1 cellular context compared by ENCODE assay signal in genomic region chr1:36155560-36156328, GRCh38.
TF ChIP-seq lines count a peak whose summit lies in the region.

MAP7D1 (plus strand) TSS chr1:36156160; CDS start chr1:36156418, 258 bp downstream.

TF ChIP-seq in K562, 482 proteins besides CTCF, POLR2A, EP300 and RAD21 (continued from another document and continues in another):
- TF ChIP-seq CHD7 (IDR thresholded peaks at IDR 0.05; ENCODE audit: low read depth, low read length): no peak
- TF ChIP-seq MTA2 (IDR thresholded peaks at IDR 0.05; ENCODE audit: low read depth): 0 out of 2 replicates have a peak, but pooled peaks have one; percentile 9
- TF ChIP-seq HMGN3 (IDR thresholded peaks at IDR 0.05; ENCODE audit: borderline replicate concordance, extremely low read depth, insufficient read length, low read depth, low read length): no peak
- no peak for TF ChIP-seq ZNF407 (IDR thresholded peaks at IDR 0.05; ENCODE audit: low read depth)
- peak; percentile 6; the same call in 1 of the 2 replicates for TF ChIP-seq HBP1 (CRISPR knock-in tag; IDR thresholded peaks at IDR 0.05)
- no peak for TF ChIP-seq ZNF133 (CRISPR knock-in tag; IDR thresholded peaks at IDR 0.05)
- no peak for TF ChIP-seq USF1 (CRISPR knock-in tag; IDR thresholded peaks at IDR 0.05)
- TF ChIP-seq MYBL2 (IDR thresholded peaks at IDR 0.05; ENCODE audit: low read depth): no peak
- no peak for TF ChIP-seq MYBL2 (CRISPR knock-in tag; IDR thresholded peaks at IDR 0.05; ENCODE audit: borderline replicate concordance)
- peak; percentile 20 for TF ChIP-seq U2AF1 (optimal IDR thresholded peaks at IDR 0.05; ENCODE audit: low read depth, low read length)
- peak; percentile 91 for TF ChIP-seq ZNF830 (CRISPR knock-in tag; IDR thresholded peaks at IDR 0.05)
- TF ChIP-seq GTF2E2 (tag; IDR thresholded peaks at IDR 0.05): peak; percentile 44; the same call in 1 of the 2 replicates
- TF ChIP-seq ZNF3 (CRISPR knock-in tag; IDR thresholded peaks at IDR 0.05): no peak
- TF ChIP-seq ZNF639 (CRISPR knock-in tag; conservative IDR thresholded peaks at IDR 0.05 in 1 of 2, IDR thresholded peaks at IDR 0.05 in 1 of 2): peak in 1 of 2 experiments; percentile 44; a peak in 1 of 4 replicates
- TF ChIP-seq ZNF232 (CRISPR knock-in tag; IDR thresholded peaks at IDR 0.05): no peak; the same call in 1 of the 2 replicates
- 0 out of 4 replicates have a peak, but pooled peaks of 1 of the 2 experiments have one; percentile 43 for TF ChIP-seq NRF1 (conservative IDR thresholded peaks at IDR 0.05 in 1 of 2, IDR thresholded peaks at IDR 0.05 in 1 of 2)
- TF ChIP-seq RFX1 (IDR thresholded peaks at IDR 0.05): no peak
- no peak for TF ChIP-seq ARNT (IDR thresholded peaks at IDR 0.05)
- TF ChIP-seq ZNF511 (CRISPR knock-in tag; IDR thresholded peaks at IDR 0.05): no peak
- no peak for TF ChIP-seq THRA (IDR thresholded peaks at IDR 0.05)
- no peak for TF ChIP-seq TAF9B (IDR thresholded peaks at IDR 0.05; ENCODE audit: partially characterized antibody)
- peak; percentile 90 for TF ChIP-seq SUPT5H (IDR thresholded peaks at IDR 0.05)
- TF ChIP-seq HEY1 (CRISPR knock-in tag; IDR thresholded peaks at IDR 0.05; ENCODE audit: borderline replicate concordance): no peak
- no peak for TF ChIP-seq HOXB6 (CRISPR knock-in tag; IDR thresholded peaks at IDR 0.05; ENCODE audit: borderline replicate concordance)
- no peak for TF ChIP-seq DNMT1 (IDR thresholded peaks at IDR 0.05)
- no peak for TF ChIP-seq MECOM (CRISPR knock-in tag; IDR thresholded peaks at IDR 0.05)
- TF ChIP-seq TCF3 (CRISPR knock-in tag; IDR thresholded peaks at IDR 0.05): no peak
- TF ChIP-seq ZNF57 (CRISPR knock-in tag; IDR thresholded peaks at IDR 0.05): no peak
- peak in 1 of 2 experiments; percentile 24; a peak in 1 of 4 replicates for TF ChIP-seq SIN3A (IDR thresholded peaks at IDR 0.05; ENCODE audit: borderline replicate concordance in 2 of 2, control insufficient read depth in 1 of 2, low read depth in 2 of 2, low read length in 2 of 2)
- no peak for TF ChIP-seq ZNF146 (CRISPR knock-in tag; IDR thresholded peaks at IDR 0.05; ENCODE audit: unreplicated experiment)
- TF ChIP-seq TBP (optimal IDR thresholded peaks at IDR 0.05; ENCODE audit: low read depth, low read length): peak; percentile 94
- TF ChIP-seq ZNF316 (IDR thresholded peaks at IDR 0.05): no peak
